23 cellular contexts compared by ENCODE assay signal in genomic region chr21:45680215-45680614, GRCh38. TPM values are rescaled to one million over a fixed set of nuclear protein-coding genes. Genes with fewer than 3 reads are reported as not detected.
DNase-seq lines count a peak whose midpoint lies in the region; ATAC-seq, FAIRE-seq and TF ChIP-seq lines count a peak whose summit lies in the region.
"Had no signal": no experiment of that assay in that cellular context is flagged by ENCODE, and none has a peak within 500 bp of the region (broad histone marks: within the 10 kb centered on the region; RNA-seq: fewer than 3 reads in every experiment).

No MANE protein-coding gene starts in this region.

- intact Hi-C loops in IMR-90 (cut with micrococcal nuclease) = no loop called here

- no peaks in the 10 kb centered on the region for H3K36me3 ChIP-seq in IMR-90 (ENCODE audit: control insufficient read depth, insufficient read depth, low read length)

- no peak overlapping the region for H3K27ac ChIP-seq in A549
- H3K27ac ChIP-seq in IMR-90 (ENCODE audit: insufficient read depth, low read length) = no peak overlapping the region
- H3K27ac ChIP-seq: BLaER1 had no signal

- no peak overlapping the region for H2BK20ac ChIP-seq in IMR-90 (ENCODE audit: low read depth, low read length)

- POLR2A ChIA-PET in A549 (lab: Yijun Ruan, JAX) = no interaction called here
- POLR2A ChIA-PET in IMR-90 (lab: Charles Lee; ENCODE audit: unreplicated experiment) = no interaction called here

- no peak overlapping the region for H3K14ac ChIP-seq in IMR-90 (replicated peaks; ENCODE audit: low read depth, low read length)

- H3K4me1 ChIP-seq in A549 = no peaks in the 10 kb centered on the region
- no peaks in the 10 kb centered on the region for H3K4me1 ChIP-seq in IMR-90 (ENCODE audit: control insufficient read depth, insufficient read depth, low read length)
- H3K4me1 ChIP-seq: BE2C, BLaER1 had no signal

- H4K20me1 ChIP-seq in IMR-90 (ENCODE audit: insufficient read depth, low read length) = no peaks in the 10 kb centered on the region
- H4K20me1 ChIP-seq: BLaER1 had no signal

- no peaks in the 10 kb centered on the region for H3K79me1 ChIP-seq in IMR-90 (ENCODE audit: low read depth in 1 of 2, low read length in 2 of 2)

- H4K5ac ChIP-seq in IMR-90 (ENCODE audit: low read depth, low read length) = no peak overlapping the region

- H3K9me3 ChIP-seq in A549 (no peaks in the 10 kb centered on the region), IMR-90 (ENCODE audit: control insufficient read depth, insufficient read depth, low read length) (no peaks in the 10 kb centered on the region)
- H3K9me3 ChIP-seq: BE2C had no signal

- H3K4ac ChIP-seq in IMR-90 (ENCODE audit: low read depth, low read length) = no peak overlapping the region

- H2BK5ac ChIP-seq in IMR-90 (ENCODE audit: low read depth, low read length, poor library complexity, severe bottlenecking) = no peak overlapping the region

- CTCF ChIA-PET in A549 (lab: Yijun Ruan, JAX) = no interaction called here
- CTCF ChIA-PET in IMR-90 (lab: Yijun Ruan, JAX) = no interaction called here

- H3K4me2 ChIP-seq in A549 (no peak overlapping the region), IMR-90 (ENCODE audit: low read depth, low read length) (no peak overlapping the region)
- H3K4me2 ChIP-seq: BLaER1 had no signal

- DNase-seq in A549 (ENCODE audit: low read depth in 1 of 2, low spot score in 1 of 2) = no peak
- no peak for DNase-seq in IMR-90
- DNase-seq in DMS153 treated with DMSO at 0.1 percent for 48 hours (lab: John Stamatoyannopoulos, UW; ENCODE audit: unreplicated experiment) = no peak
- DNase-seq in GOT3 (lab: John Stamatoyannopoulos, UW) = no peak
- no peak for DNase-seq in NCI-H128 (lab: John Stamatoyannopoulos, UW; ENCODE audit: unreplicated experiment)
- DNase-seq: 8988T; ACHN; BE2C; C1 segment of cervical spinal cord; CD4-positive, alpha-beta memory T cell; CD4-positive, CD25-positive, alpha-beta regulatory T cell; CD8-positive, alpha-beta memory T cell; COR-L47; DMS 273 treated with DMSO at 0.1 percent for 48 hours; DMS153; DMS79 treated with DMSO at 0.1 percent for 48 hours; GDM1 had no signal

- H3K18ac ChIP-seq in IMR-90 (ENCODE audit: low read depth, low read length) = no peak overlapping the region

- no peak overlapping the region for H3K23ac ChIP-seq in IMR-90 (ENCODE audit: low read depth, low read length)

- TF ChIP-seq POLR2A in A549 (IDR thresholded peaks at IDR 0.05; ENCODE audit: low read length) (no peak), IMR-90 (IDR thresholded peaks at IDR 0.05; ENCODE audit: low read depth, low read length) (no peak)

- dilution Hi-C loops in IMR-90 (cut with HindIII; ENCODE audit: low sequenced_read_pairs, unreplicated experiment) = no loop called here

- H3K4me3 ChIP-seq in A549 = no peak overlapping the region
- H3K4me3 ChIP-seq in IMR-90 (ENCODE audit: insufficient read depth, low read depth, low read length) = no peak overlapping the region
- H3K4me3 ChIP-seq: BLaER1, GM12878 had no signal

- no peak overlapping the region for H3K56ac ChIP-seq in IMR-90 (ENCODE audit: extremely low read depth, insufficient read depth, low read length)

- H2AFZ ChIP-seq in IMR-90 (replicated peaks; ENCODE audit: low read length, poor library complexity) = no peak overlapping the region

- 0% methylated on average over 1 of the region's 1 CpG for WGBS in A549 (ENCODE audit: missing lambda C conversion rate)
- no CpG with 5 or more reads among the region's 1 CpG for WGBS in IMR-90 (ENCODE audit: extremely low coverage in 2 of 2, insufficient read length in 1 of 2), 2 experiments

- FAIRE-seq in A204.1 (lab: Jason Lieb, UNC) (peak; percentile 30), A549 (lab: Jason Lieb, UNC) (no peak), endometrium (lab: Jason Lieb, UNC) (peak; percentile 48)
- FAIRE-seq: GM12878, GM12892, GM18507 had no signal

- H4K91ac ChIP-seq in IMR-90 (ENCODE audit: insufficient read depth, low read depth, low read length) = no peak overlapping the region

- H3K9ac ChIP-seq in IMR-90 (ENCODE audit: low read depth, low read length) = no peak overlapping the region
- H3K9ac ChIP-seq: BLaER1 had no signal

- TF ChIP-seq EP300 in A549 (IDR thresholded peaks at IDR 0.05) = no peak

- H2BK15ac ChIP-seq in IMR-90 (ENCODE audit: low read depth, low read length) = no peak overlapping the region

- H2AK9ac ChIP-seq in IMR-90 (replicated peaks; ENCODE audit: low read depth, low read length, poor library complexity) = no peak overlapping the region

- TF ChIP-seq CTCF in A549 (IDR thresholded peaks at IDR 0.05) = no peak
- TF ChIP-seq CTCF in IMR-90 (conservative IDR thresholded peaks at IDR 0.05; ENCODE audit: low read depth, low read length) = no peak

- H3K9me1 ChIP-seq in IMR-90 (ENCODE audit: insufficient read depth, low read length) = no peaks in the 10 kb centered on the region

- H2BK120ac ChIP-seq in IMR-90 (ENCODE audit: low read depth, low read length) = no peak overlapping the region

- in situ Hi-C loops in IMR-90 (cut with MboI; ENCODE audit: low sequenced_read_pairs) = no loop called here

- ATAC-seq in A549 (no peak), IMR-90 (ENCODE audit: low read depth) (no peak)
- ATAC-seq: GM12878 had no signal

- TF ChIP-seq RAD21 in A549 (conservative IDR thresholded peaks at IDR 0.05 in 1 of 2, IDR thresholded peaks at IDR 0.05 in 1 of 2) (no peak), IMR-90 (IDR thresholded peaks at IDR 0.05; ENCODE audit: low read length) (no peak)

- no peak overlapping the region for H4K8ac ChIP-seq in IMR-90 (ENCODE audit: low read depth in 2 of 2, low read length in 2 of 2)

- BruUV-seq in IMR-90 (replicated peaks; lab: Mats Ljungman, UMichigan) = no TSS peak

- H3K27me3 ChIP-seq in IMR-90 (ENCODE audit: control insufficient read depth, insufficient read depth, low read length) = no peaks in the 10 kb centered on the region
- H3K27me3 ChIP-seq: BE2C, BLaER1 had no signal

- no peak overlapping the region for H2AK5ac ChIP-seq in IMR-90 (ENCODE audit: low read depth, low read length)

TF ChIP-seq in A549, 52 proteins besides CTCF, POLR2A, EP300 and RAD21:
- TF ChIP-seq MAFK (IDR thresholded peaks at IDR 0.05; ENCODE audit: partially characterized antibody) (peak; percentile 51), EHMT2 (IDR thresholded peaks at IDR 0.05; ENCODE audit: low read depth) (no peak)

TF ChIP-seq in IMR-90, 13 proteins besides CTCF, POLR2A, EP300 and RAD21:
- TF ChIP-seq MAFK (IDR thresholded peaks at IDR 0.05; ENCODE audit: low read depth, low read length) (peak; percentile 82), MAZ (IDR thresholded peaks at IDR 0.05; ENCODE audit: borderline replicate concordance, low read depth, low read length) (no peak), CEBPB (IDR thresholded peaks at IDR 0.05; ENCODE audit: low read depth, low read length) (no peak), USF2 (IDR thresholded peaks at IDR 0.05; ENCODE audit: low read depth, low read length) (no peak)

RNA-seq across cellular contexts. Expression of gene PCBP3, which starts 36.7 kb away (rescaled TPM):
- polyA plus RNA-seq in A549 (2011; rRNA removed) (0.30 and 0.46 TPM in 2 replicates), A549 (2017; fragmentation: RNase III; extraction: RNeasy Plus Mini Kit Qiagen cat#74134 plus additional on column Dnase treatment) (0.33 to 0.59 TPM (median 0.34 TPM) in 3 replicates), IMR-90 (2012; rRNA removed) (3.7 and 3.9 TPM in 2 replicates)
- 0.19 TPM in 2 replicates for polyA plus RNA-seq in A549 (2012; cell fraction: cytosol; rRNA removed)
- 0.43 and 0.44 TPM in 2 replicates for polyA plus RNA-seq in A549 (2012; cell fraction: nucleus; rRNA removed)
- 0.87 and 1.1 TPM in 2 replicates for polyA minus RNA-seq in A549 (2011; rRNA and poly(A)+ RNA removed)
- total RNA-seq in IMR-90 (2012; rRNA removed) = 2.5 and 2.9 TPM in 2 replicates
- polyA plus RNA-seq in IMR-90 (2012; cell fraction: cytosol; rRNA removed) = 4.4 and 7.4 TPM in 2 replicates
- 8.7 and 10.4 TPM in 2 replicates for polyA plus RNA-seq in IMR-90 (2012; cell fraction: nucleus; rRNA removed; ENCODE audit: low replicate concordance)
